ENCODE assay signal across 13 cellular contexts in genomic region chr2:171789956-171790355, GRCh38.
A peak's percentile ranks its signal among the peaks of the same experiment; 100 is the strongest.
DNase-seq lines count a peak whose midpoint lies in the region; ATAC-seq, FAIRE-seq and TF ChIP-seq lines count a peak whose summit lies in the region.
"Had no signal": no experiment of that assay in that cellular context is flagged by ENCODE, and none has a peak within 500 bp of the region (broad histone marks: within the 10 kb centered on the region; RNA-seq: fewer than 3 reads in every experiment).

No MANE protein-coding gene starts in this region.

- no peak for TF ChIP-seq RAD21 in K562 (CRISPR knock-in tag; conservative IDR thresholded peaks at IDR 0.05 in 1 of 2, IDR thresholded peaks at IDR 0.05 in 1 of 2)

- no peak overlapping the region for H2AFZ ChIP-seq in K562 (ENCODE audit: low read depth, low read length)

- H3K4me3 ChIP-seq in K562 = no peak overlapping the region
- H3K4me3 ChIP-seq: A549, HAP-1 had no signal

- no TSS peak for BruUV-seq in K562 (replicated peaks; lab: Mats Ljungman, UMichigan)

- H3K4me2 ChIP-seq in K562 (ENCODE audit: insufficient read depth, low read length) = no peak overlapping the region
- H3K4me2 ChIP-seq: A549 had no signal

- WGBS in K562 (ENCODE audit: insufficient coverage, low coverage, missing lambda C conversion rate) = 78% methylated on average over 6 of the region's 6 CpGs

- no peak for TF ChIP-seq EP300 in K562 (IDR thresholded peaks at IDR 0.05; ENCODE audit: low read length)

- peak overlapping the region; percentile 54 for H3K27ac Mint-ChIP-seq in nephron progenitor cell
- H3K27ac Mint-ChIP-seq: HFFc6 had no signal

- H3K79me2 ChIP-seq in K562 (ENCODE audit: control insufficient read depth, insufficient read depth, low read length) = no peaks in the 10 kb centered on the region

- no peak for TF ChIP-seq POLR2A in K562 (conservative IDR thresholded peaks at IDR 0.05)

- intact Hi-C loops in K562 (cut with micrococcal nuclease) = loop anchor here (5.0 to 10.0 kb wide), 2 partner anchors 193 to 215 kb away; no protein-coding TSS in a partner anchor

- H3K36me3 ChIP-seq in K562 (ENCODE audit: control insufficient read depth, insufficient read depth, low read length) = peaks cover 47% of the 10 kb centered on the region

- no peak for TF ChIP-seq CTCF in K562 (IDR thresholded peaks at IDR 0.05 in 2 of 3, conservative IDR thresholded peaks at IDR 0.05 in 1 of 3; ENCODE audit: insufficient read depth in 2 of 3, low read depth in 1 of 3, low read length in 3 of 3)
- TF ChIP-seq CTCF in nephron progenitor cell (IDR thresholded peaks at IDR 0.05) = no peak

- peaks cover 44% of the 10 kb centered on the region for H3K36me3 Mint-ChIP-seq in nephron progenitor cell (ENCODE audit: low read depth)

- no peaks in the 10 kb centered on the region for H3K9me3 Mint-ChIP-seq in nephron progenitor cell
- H3K9me3 Mint-ChIP-seq: HFFc6 had no signal

- H3K27ac ChIP-seq in K562 (ENCODE audit: extremely low read depth, low read depth, low read length) = no peak overlapping the region
- H3K27ac ChIP-seq: A549 had no signal

- H3K27me3 ChIP-seq in K562 (ENCODE audit: control insufficient read depth in 2 of 2, insufficient read depth in 2 of 2, low read length in 2 of 2) = no peaks in the 10 kb centered on the region

- POLR2A ChIA-PET in K562 (lab: Yijun Ruan, JAX) = interaction anchor here (0.8 kb wide), 1 partner anchor 123 kb away, joined by 3 read pairs; no protein-coding TSS in a partner anchor

- ATAC-seq in K562 (peak; percentile 28; the same call in 2 of the 3 replicates), GM21515 (IDR thresholded peaks at IDR 0.05; ENCODE audit: unreplicated experiment) (no peak), GM18517 (IDR thresholded peaks at IDR 0.05; ENCODE audit: unreplicated experiment) (no peak)
- ATAC-seq: A549 had no signal

- no peaks in the 10 kb centered on the region for H4K20me1 ChIP-seq in K562 (replicated peaks; ENCODE audit: control insufficient read depth, insufficient read depth, low read length)

- DNase-seq in ELF-1 (ENCODE audit: low read depth, low spot score) = peak; percentile 65
- DNase-seq in HTR-8/SVneo (ENCODE audit: insufficient read length, low spot score) = no peak
- DNase-seq in K562 (ENCODE audit: extremely low read depth in 1 of 4, low spot score in 3 of 4) = no peak
- DNase-seq in nephron progenitor cell = no peak
- DNase-seq in activated CD4-positive, alpha-beta T cell treated with anti-CD3 and anti-CD28 coated beads for 48 hours = no peak
- DNase-seq: DMS53, GOT3, HFFc6, KBM-7 had no signal

- H3K9me3 ChIP-seq in K562 (replicated peaks; ENCODE audit: control insufficient read depth, insufficient read depth, low read depth, low read length) = no peaks in the 10 kb centered on the region
- H3K9me3 ChIP-seq: A549, HAP-1 had no signal

- CTCF ChIA-PET in K562 (lab: Yijun Ruan, JAX; ENCODE audit: low intra/inter-chr PET ratio) = no interaction called here

- FAIRE-seq in HTR-8/SVneo (lab: Jason Lieb, UNC) = peak; percentile 16
- FAIRE-seq in K562 (lab: Jason Lieb, UNC) = no peak
- FAIRE-seq: A549 had no signal

- H3K9me1 ChIP-seq in K562 (ENCODE audit: control insufficient read depth, insufficient read depth, low read length) = no peaks in the 10 kb centered on the region

- peaks cover 3% of the 10 kb centered on the region for H3K4me1 Mint-ChIP-seq in nephron progenitor cell

- in situ Hi-C loops in K562 (cut with MboI) = no loop called here

- no peaks in the 10 kb centered on the region for H3K4me1 ChIP-seq in K562 (replicated peaks in 1 of 2; ENCODE audit: control insufficient read depth in 2 of 2, insufficient read depth in 2 of 2, low read length in 2 of 2)
- H3K4me1 ChIP-seq: A549 had no signal

- H3K9ac ChIP-seq in K562 (ENCODE audit: insufficient read depth in 1 of 2, low read depth in 2 of 2, low read length in 2 of 2) = no peak overlapping the region

- H3K27me3 Mint-ChIP-seq in nephron progenitor cell (ENCODE audit: low read depth, poor library complexity) = no peaks in the 10 kb centered on the region

- H3K4me3 Mint-ChIP-seq in nephron progenitor cell = no peak overlapping the region
- H3K4me3 Mint-ChIP-seq: HFFc6 had no signal

TF ChIP-seq in K562, 482 proteins besides CTCF, POLR2A, EP300 and RAD21:
- TF ChIP-seq BACH1 (tag; IDR thresholded peaks at IDR 0.05) (no peak), POLR2H (tag; IDR thresholded peaks at IDR 0.05; ENCODE audit: low read depth) (no peak), ZNF282 (CRISPR knock-in tag; IDR thresholded peaks at IDR 0.05) (no peak), SMAD3 (CRISPR knock-in tag; conservative IDR thresholded peaks at IDR 0.05) (no peak), TRIM28 (IDR thresholded peaks at IDR 0.05) (no peak), HDAC8 (tag; IDR thresholded peaks at IDR 0.05) (no peak), ZNF583 (CRISPR knock-in tag; IDR thresholded peaks at IDR 0.05) (no peak), GMEB1 (CRISPR knock-in tag; IDR thresholded peaks at IDR 0.05) (no peak), KAT7 (CRISPR knock-in tag; IDR thresholded peaks at IDR 0.05; ENCODE audit: borderline replicate concordance) (no peak)
TF ChIP-seq in K562: peak in this region for 0.
